In genomic region chr5:1804001-1804690, GRCh38 we compare ENCODE assay signal across 1 cellular context.
TF ChIP-seq lines count a peak whose summit lies in the region.

No MANE protein-coding gene starts in this region.

TF ChIP-seq in K562, 482 proteins besides CTCF, POLR2A, EP300 and RAD21:
- TF ChIP-seq E2F8 (IDR thresholded peaks at IDR 0.05; ENCODE audit: low read depth, partially characterized antibody) (no peak), MAFG (tag; conservative IDR thresholded peaks at IDR 0.05) (peak; percentile 43)
